Comparison of ENCODE assay signal across 11 cellular contexts in the genomic region with DNA sequence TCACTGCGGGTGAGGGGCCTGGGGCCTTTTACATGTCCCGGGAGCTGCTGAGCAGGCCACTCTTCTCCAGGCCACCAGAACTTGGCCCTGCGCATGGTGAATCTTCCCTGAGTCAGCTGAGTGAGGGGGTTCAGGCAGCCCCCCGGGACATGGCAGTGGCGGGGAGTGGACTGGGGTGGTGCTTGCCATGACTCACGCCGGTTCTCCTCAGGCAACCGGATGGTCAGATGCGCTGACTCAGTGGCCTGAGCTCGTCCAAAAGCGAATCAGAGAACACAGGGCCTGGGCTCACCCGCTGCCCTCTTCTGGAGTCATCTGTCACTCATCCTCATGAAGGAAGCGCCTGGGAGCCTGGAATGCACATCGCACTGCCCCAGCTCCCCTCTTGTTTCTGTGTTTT. TPM values are rescaled to one million over a fixed set of nuclear protein-coding genes. Genes with fewer than 3 reads are reported as not detected.
DNase-seq lines count a peak whose midpoint lies in the region; ATAC-seq, FAIRE-seq and TF ChIP-seq lines count a peak whose summit lies in the region.
"Had no signal": no experiment of that assay in that cellular context is flagged by ENCODE, and none has a peak within 500 bp of the region (broad histone marks: within the 10 kb centered on the region; RNA-seq: fewer than 3 reads in every experiment).

No MANE protein-coding gene starts in this region.

- H3K79me2 ChIP-seq in HepG2 (ENCODE audit: insufficient read depth, low read length) (no peaks in the 10 kb centered on the region), endothelial cell of umbilical vein (ENCODE audit: control insufficient read depth, insufficient read depth, low read length) (peaks cover 25% of the 10 kb centered on the region)

- POLR2A ChIA-PET in HepG2 (lab: Yijun Ruan, JAX) (no interaction called here), endothelial cell of umbilical vein (lab: Charles Lee) (interaction anchor here (0.9 to 2.8 kb wide), 3 partner anchors 20 to 48 kb away, joined by 3 to 15 read pairs (median 4); no protein-coding TSS in a partner anchor)

- H4K20me1 ChIP-seq in HepG2 (ENCODE audit: insufficient read depth, low read length) (no peaks in the 10 kb centered on the region), endothelial cell of umbilical vein (replicated peaks; ENCODE audit: control insufficient read depth, extremely low read depth, insufficient read depth, low read length) (no peaks in the 10 kb centered on the region)

- H3K27ac ChIP-seq in HepG2 (ENCODE audit: extremely low read length, insufficient read depth, low read length) (no peak overlapping the region), right lobe of liver (no peak overlapping the region), endothelial cell of umbilical vein (ENCODE audit: insufficient read depth, low read depth, low read length) (peak overlapping the region; percentile 91)

- no peak for FAIRE-seq in HepG2 (lab: Jason Lieb, UNC)
- peak; percentile 99 for FAIRE-seq in endothelial cell of umbilical vein (lab: Jason Lieb, UNC)

- H3K36me3 ChIP-seq in HepG2 (replicated peaks in 1 of 2; ENCODE audit: control insufficient read depth in 1 of 2, insufficient read depth in 2 of 2, low read length in 2 of 2) (no peaks in the 10 kb centered on the region), right lobe of liver (peaks cover 0 to 4% (median 1%) of the 10 kb centered on the region in 4 donors), endothelial cell of umbilical vein (ENCODE audit: control insufficient read depth in 2 of 2, extremely low read depth in 1 of 2, insufficient read depth in 2 of 2, low read length in 2 of 2) (peaks cover 0 to 3% of the 10 kb centered on the region in 2 experiments)

- no peak for TF ChIP-seq EP300 in HepG2 (IDR thresholded peaks at IDR 0.05; ENCODE audit: low read depth in 2 of 2, low read length in 2 of 2)
- TF ChIP-seq EP300 in HepG2 (CRISPR knock-in tag; IDR thresholded peaks at IDR 0.05; ENCODE audit: borderline replicate concordance): no peak

- H3K27me3 ChIP-seq in HepG2 (ENCODE audit: control insufficient read depth in 1 of 2, insufficient read depth in 2 of 2, low read length in 2 of 2): peaks cover 5 to 66% of the 10 kb centered on the region in 2 experiments; a peak in 4 of 5 replicates
- no peaks in the 10 kb centered on the region for H3K27me3 ChIP-seq in right lobe of liver
- no peaks in the 10 kb centered on the region for H3K27me3 ChIP-seq in endothelial cell of umbilical vein (ENCODE audit: control insufficient read depth in 2 of 2, insufficient read depth in 2 of 2, low read length in 2 of 2)

- BruUV-seq in HepG2 (replicated peaks; lab: Mats Ljungman, UMichigan) (no TSS peak), endothelial cell of umbilical vein (replicated peaks; lab: Mats Ljungman, UMichigan) (no TSS peak)

- H3K9me1 ChIP-seq in endothelial cell of umbilical vein (replicated peaks; ENCODE audit: control insufficient read depth, extremely low read depth, insufficient read depth, low read length): no peaks in the 10 kb centered on the region

- H3K9ac ChIP-seq in HepG2 (ENCODE audit: insufficient read depth, low read depth, low read length) (no peak overlapping the region), endothelial cell of umbilical vein (replicated peaks; ENCODE audit: extremely low read depth, insufficient read depth, low read length) (peak overlapping the region; percentile 75)

- TF ChIP-seq RAD21 in HepG2 (CRISPR knock-in tag; IDR thresholded peaks at IDR 0.05): no peak

- 44% methylated on average over 3 of the region's 14 CpGs for WGBS in HepG2 (ENCODE audit: low lambda C conversion rate)
- 100% methylated on average over 1 of the region's 14 CpGs for WGBS in right lobe of liver (ENCODE audit: insufficient coverage, low coverage, low lambda C conversion rate, missing lambda C conversion rate)

- dilution Hi-C loops in endothelial cell of umbilical vein (cut with MboI; ENCODE audit: extremely low pct_ligation_motif_present, low sequenced_read_pairs): no loop called here

- ATAC-seq in HepG2 (peak; percentile 31; the same call in 2 of the 3 replicates), right lobe of liver (no peak), GM21737 (IDR thresholded peaks at IDR 0.05; ENCODE audit: unreplicated experiment) (no peak), HG02852 (IDR thresholded peaks at IDR 0.05; ENCODE audit: unreplicated experiment) (no peak)

- CTCF ChIA-PET in HepG2 (lab: Yijun Ruan, JAX; ENCODE audit: low intra/inter-chr PET ratio, low total read pairs): no interaction called here
- CTCF ChIA-PET in endothelial cell of umbilical vein (lab: Charles Lee): interaction anchor here (0.8 to 7.3 kb wide), 18 partner anchors 9 to 227 kb away, joined by 3 to 49 read pairs (median 5); a partner anchor contains a TSS

- H2AFZ ChIP-seq in HepG2 (ENCODE audit: low read length): no peak overlapping the region
- H2AFZ ChIP-seq in endothelial cell of umbilical vein (ENCODE audit: low read depth, low read length): peak overlapping the region; percentile 4

- H3K9me3 ChIP-seq in HepG2 (ENCODE audit: low read length) (no peaks in the 10 kb centered on the region), right lobe of liver (no peaks in the 10 kb centered on the region), endothelial cell of umbilical vein (replicated peaks; ENCODE audit: control insufficient read depth, insufficient read depth, low read length) (no peaks in the 10 kb centered on the region)

- no peak for TF ChIP-seq POLR2A in HepG2 (IDR thresholded peaks at IDR 0.05; ENCODE audit: insufficient read depth in 1 of 2, low read depth in 2 of 2, low read length in 2 of 2)
- TF ChIP-seq POLR2A in right lobe of liver (IDR thresholded peaks at IDR 0.05): no peak
- peak; percentile 48 for TF ChIP-seq POLR2A in endothelial cell of umbilical vein (IDR thresholded peaks at IDR 0.05; ENCODE audit: low read depth, low read length)

- H3K4me2 ChIP-seq in HepG2 (ENCODE audit: low read depth, low read length) (no peak overlapping the region), endothelial cell of umbilical vein (ENCODE audit: insufficient read depth, low read length) (peak overlapping the region; percentile 76)

- in situ Hi-C loops in HepG2 (cut with HindIII; ENCODE audit: extremely low pct_ligation_motif_present, low pct_unique_long_range_greater_than_20kb): no loop called here

- DNase-seq in HepG2 (ENCODE audit: low spot score) (no peak), right lobe of liver (no peak), endothelial cell of umbilical vein (ENCODE audit: low read depth, low spot score) (peak; percentile 91), myocyte (ENCODE audit: low read depth) (peak; percentile 96), superior temporal gyrus (ENCODE audit: extremely low spot score) (no peak), NCI-H1694 (lab: John Stamatoyannopoulos, UW) (no peak)
- DNase-seq: activated CD4-positive, alpha-beta T cell treated with anti-CD3 and anti-CD28 coated beads, Interleukin-2, amount 50 U/mL, for 48 hours; H9; stimulated activated CD4-positive, alpha-beta T cell treated with anti-CD3 and anti-CD28 coated beads, Interleukin-2, amount 100 ng/mL, for 24 hours had no signal

- H3K4me3 ChIP-seq in HepG2 (replicated peaks in 1 of 3; ENCODE audit: insufficient read depth in 1 of 3, low read depth in 2 of 3, low read length in 3 of 3): no peak overlapping the region
- H3K4me3 ChIP-seq in right lobe of liver: no peak overlapping the region
- peak overlapping the region in 2 of 3 experiments; percentile 21 to 32 for H3K4me3 ChIP-seq in endothelial cell of umbilical vein (replicated peaks in 1 of 3; ENCODE audit: insufficient read depth in 1 of 3, low read depth in 1 of 3, low read length in 3 of 3)

- H3K4me1 ChIP-seq in HepG2 (ENCODE audit: insufficient read depth, low read length): no peaks in the 10 kb centered on the region
- H3K4me1 ChIP-seq in right lobe of liver: no peaks in the 10 kb centered on the region
- peaks cover 32% of the 10 kb centered on the region for H3K4me1 ChIP-seq in endothelial cell of umbilical vein (ENCODE audit: control insufficient read depth, extremely low read depth, insufficient read depth, low read length)

- intact Hi-C loops in HepG2 (cut with micrococcal nuclease; ENCODE audit: unreplicated experiment): no loop called here
- intact Hi-C loops in right lobe of liver (cut with DNase I): no loop called here
- intact Hi-C loops in endothelial cell of umbilical vein (cut with micrococcal nuclease): loop anchor here (1.0 to 10.0 kb wide), 7 partner anchors 9 to 360 kb away; a partner anchor contains a TSS

- no peak for TF ChIP-seq CTCF in HepG2 (CRISPR knock-in tag; IDR thresholded peaks at IDR 0.05)
- no peak for TF ChIP-seq CTCF in right lobe of liver (IDR thresholded peaks at IDR 0.05)
- TF ChIP-seq CTCF in endothelial cell of umbilical vein (IDR thresholded peaks at IDR 0.05; ENCODE audit: extremely low read depth in 1 of 2, insufficient read depth in 1 of 2, low read depth in 1 of 2, low read length in 2 of 2): no peak

RNA-seq across cellular contexts. Expression of a gene that starts 33.5 kb away (rescaled TPM):
- total RNA-seq in HepG2 (2016; rRNA removed; fragmentation: Illumina TruSeq; extraction: Trizol) (0.17 and 0.40 TPM in 2 replicates), right lobe of liver (100 to 1,000 TPM in 3 of 6 experiments, 10 to 100 TPM in 3; 91.9 to 224 (median 134) TPM), endothelial cell of umbilical vein (192 and 255 TPM in 2 replicates), myocyte (1,617 and 1,959 TPM in 2 replicates)
- 0.10 TPM in 1 of 2 replicates, not detected in the other for total RNA-seq in HepG2 (2016; cell fraction: cytosol; rRNA removed; fragmentation: Illumina TruSeq; extraction: Trizol; ENCODE audit: low read depth)
- total RNA-seq in HepG2 (2016; cell fraction: insoluble cytoplasmic fraction; rRNA removed; fragmentation: Illumina TruSeq; extraction: Trizol): 0.15 and 0.37 TPM in 2 replicates
- total RNA-seq in HepG2 (2016; cell fraction: membrane; rRNA removed; fragmentation: Illumina TruSeq; extraction: Trizol): 0.31 and 0.48 TPM in 2 replicates
- 0.43 TPM in 1 of 2 replicates, not detected in the other for total RNA-seq in HepG2 (2016; cell fraction: nucleus; rRNA removed; fragmentation: Illumina TruSeq; extraction: Trizol)
- polyA plus RNA-seq in HepG2 (2011; rRNA removed) (0.11 and 0.18 TPM in 2 replicates), endothelial cell of umbilical vein (270 and 309 TPM in 2 replicates)
- polyA plus RNA-seq in HepG2 (2011; cell fraction: cytosol; rRNA removed): 0.09 and 0.16 TPM in 2 replicates
- polyA plus RNA-seq in HepG2 (2011; cell fraction: nucleus; rRNA removed): 0.13 TPM in 1 of 2 replicates, not detected in the other
- 0.09 and 0.11 TPM in 2 replicates for polyA plus RNA-seq in HepG2 (2012)
- 0.18 TPM in 2 replicates for polyA plus RNA-seq in HepG2 (2016; cell fraction: cytosol; fragmentation: Illumina TruSeq; extraction: Trizol; ENCODE audit: low read depth)
- 0.13 TPM in 1 of 2 replicates, not detected in the other for polyA plus RNA-seq in HepG2 (2016; cell fraction: insoluble cytoplasmic fraction; fragmentation: Illumina TruSeq; extraction: Trizol; ENCODE audit: low read depth)
- polyA plus RNA-seq in HepG2 (2016; cell fraction: membrane; fragmentation: Illumina TruSeq; extraction: Trizol; ENCODE audit: low read depth): 0.22 TPM in 2 replicates
- polyA plus RNA-seq in HepG2 (2016; cell fraction: nucleus; fragmentation: Illumina TruSeq; extraction: Trizol; ENCODE audit: insufficient read depth, low read depth): 0.29 TPM in 1 of 2 replicates, not detected in the other
- 23.5 TPM in 1 of 2 replicates, not detected in the other for polyA minus RNA-seq in HepG2 (2011; rRNA and poly(A)+ RNA removed; ENCODE audit: low replicate concordance)
- 0.26 TPM in 1 of 2 replicates, not detected in the other for polyA minus RNA-seq in HepG2 (2011; cell fraction: cytosol; rRNA and poly(A)+ RNA removed)
- polyA minus RNA-seq in HepG2 (2011; cell fraction: nucleus; rRNA and poly(A)+ RNA removed): not detected in 2 replicates
- polyA plus RNA-seq in endothelial cell of umbilical vein (2011; cell fraction: cytosol; rRNA removed): 255 and 265 TPM in 2 replicates
- polyA plus RNA-seq in endothelial cell of umbilical vein (2011; cell fraction: nucleus; rRNA removed): 148 TPM in 2 replicates
- polyA plus RNA-seq in endothelial cell of umbilical vein (2012): 177 and 200 TPM in 2 replicates
- 97.3 and 139 TPM in 2 replicates for polyA minus RNA-seq in endothelial cell of umbilical vein
- polyA minus RNA-seq in endothelial cell of umbilical vein (2011; cell fraction: cytosol; rRNA and poly(A)+ RNA removed): 16.6 TPM
- 27.5 and 29.2 TPM in 2 replicates for polyA minus RNA-seq in endothelial cell of umbilical vein (2011; cell fraction: nucleus; rRNA and poly(A)+ RNA removed)
- 989 TPM for polyA plus RNA-seq in myocyte (2012)

RNA-seq across cellular contexts. Expression of a gene that starts 40.4 kb away (rescaled TPM):
- not detected in 2 replicates for total RNA-seq in HepG2 (2016; rRNA removed; fragmentation: Illumina TruSeq; extraction: Trizol)
- not detected in 2 replicates for total RNA-seq in HepG2 (2016; cell fraction: cytosol; rRNA removed; fragmentation: Illumina TruSeq; extraction: Trizol; ENCODE audit: low read depth)
- not detected in 2 replicates for total RNA-seq in HepG2 (2016; cell fraction: insoluble cytoplasmic fraction; rRNA removed; fragmentation: Illumina TruSeq; extraction: Trizol)
- not detected in 2 replicates for total RNA-seq in HepG2 (2016; cell fraction: membrane; rRNA removed; fragmentation: Illumina TruSeq; extraction: Trizol)
- not detected in 2 replicates for total RNA-seq in HepG2 (2016; cell fraction: nucleus; rRNA removed; fragmentation: Illumina TruSeq; extraction: Trizol)
- not detected in 2 replicates for polyA plus RNA-seq in HepG2 (2011; rRNA removed)
- not detected in 2 replicates for polyA plus RNA-seq in HepG2 (2011; cell fraction: cytosol; rRNA removed)
- 0.23 TPM in 1 of 2 replicates, not detected in the other for polyA plus RNA-seq in HepG2 (2011; cell fraction: nucleus; rRNA removed)
- polyA plus RNA-seq in HepG2 (2012): not detected in 2 replicates
- polyA plus RNA-seq in HepG2 (2016; cell fraction: cytosol; fragmentation: Illumina TruSeq; extraction: Trizol; ENCODE audit: low read depth): not detected in 2 replicates
- polyA plus RNA-seq in HepG2 (2016; cell fraction: insoluble cytoplasmic fraction; fragmentation: Illumina TruSeq; extraction: Trizol; ENCODE audit: low read depth): not detected in 2 replicates
- polyA plus RNA-seq in HepG2 (2016; cell fraction: membrane; fragmentation: Illumina TruSeq; extraction: Trizol; ENCODE audit: low read depth): not detected in 2 replicates
- not detected in 2 replicates for polyA plus RNA-seq in HepG2 (2016; cell fraction: nucleus; fragmentation: Illumina TruSeq; extraction: Trizol; ENCODE audit: insufficient read depth, low read depth)
- not detected in 2 replicates for polyA minus RNA-seq in HepG2 (2011; rRNA and poly(A)+ RNA removed; ENCODE audit: low replicate concordance)
- not detected in 2 replicates for polyA minus RNA-seq in HepG2 (2011; cell fraction: cytosol; rRNA and poly(A)+ RNA removed)
- not detected in 2 replicates for polyA minus RNA-seq in HepG2 (2011; cell fraction: nucleus; rRNA and poly(A)+ RNA removed)
- not detected for total RNA-seq in right lobe of liver
- not detected in 2 replicates for total RNA-seq in endothelial cell of umbilical vein
- not detected in 2 replicates for polyA plus RNA-seq in endothelial cell of umbilical vein
- not detected in 2 replicates for polyA plus RNA-seq in endothelial cell of umbilical vein (2011; cell fraction: cytosol; rRNA removed)
- polyA plus RNA-seq in endothelial cell of umbilical vein (2011; cell fraction: nucleus; rRNA removed): not detected in 2 replicates
- polyA plus RNA-seq in endothelial cell of umbilical vein (2012): not detected in 2 replicates
- 0.63 TPM in 1 of 2 replicates, not detected in the other for polyA minus RNA-seq in endothelial cell of umbilical vein
- polyA minus RNA-seq in endothelial cell of umbilical vein (2011; cell fraction: cytosol; rRNA and poly(A)+ RNA removed): not detected
- not detected in 2 replicates for polyA minus RNA-seq in endothelial cell of umbilical vein (2011; cell fraction: nucleus; rRNA and poly(A)+ RNA removed)
- total RNA-seq in myocyte: 0.88 TPM in 1 of 2 replicates, not detected in the other
- 1.3 TPM for polyA plus RNA-seq in myocyte (2012)
- total RNA-seq: H9 had no signal

Comparison
In these comparisons a context has a peak if more than half of its experiments do, and no peak if none do; other contexts are left out.
1. RNA of a gene that starts 33.5 kb away (total RNA-seq): 1,617 to 1,959 TPM in myocyte, 192 to 255 TPM in endothelial cell of umbilical vein and 91.9 to 224 TPM in right lobe of liver; 0.10 to 0.48 TPM in HepG2; every median in the first group is over 10 times any median in the second.
2. DNase-seq: peak in endothelial cell of umbilical vein (single experiment) and myocyte (single experiment); none in HepG2 (single experiment), right lobe of liver (0 of 3), superior temporal gyrus (single experiment) and NCI-H1694 (single experiment).
3. H3K4me3 ChIP-seq: peak in endothelial cell of umbilical vein (2 of 3); none in HepG2 (0 of 3) and right lobe of liver (0 of 3).